In genomic region chr10:61465807-61466425, GRCh38 we compare ENCODE assay signal across 2 cellular contexts.
TF ChIP-seq lines count a peak whose summit lies in the region.

No MANE protein-coding gene starts in this region.

TF ChIP-seq in HCT116, 20 proteins besides CTCF, POLR2A, EP300 and RAD21:
- TF ChIP-seq FOSL1 (IDR thresholded peaks at IDR 0.05; ENCODE audit: low read depth) (no peak), ZNF274 (IDR thresholded peaks at IDR 0.05; ENCODE audit: low read depth, low read length) (no peak), SRF (IDR thresholded peaks at IDR 0.05; ENCODE audit: low read depth) (no peak), YY1 (IDR thresholded peaks at IDR 0.05; ENCODE audit: extremely low read depth, insufficient replicate concordance, low read depth, low read length) (no peak), REST (IDR thresholded peaks at IDR 0.05; ENCODE audit: low read depth) (no peak), ZFX (IDR thresholded peaks at IDR 0.05) (no peak), CEBPB (IDR thresholded peaks at IDR 0.05; ENCODE audit: low read depth) (no peak), CBX3 (IDR thresholded peaks at IDR 0.05; ENCODE audit: low read depth) (no peak), EZH2 (IDR thresholded peaks at IDR 0.05) (no peak), ZBTB33 (IDR thresholded peaks at IDR 0.05; ENCODE audit: extremely low read depth, insufficient replicate concordance, low read length) (no peak), EZH2phosphoT487 (IDR thresholded peaks at IDR 0.05; ENCODE audit: borderline replicate concordance) (no peak), MAX (IDR thresholded peaks at IDR 0.05) (no peak), SP1 (IDR thresholded peaks at IDR 0.05; ENCODE audit: low read depth) (no peak), ELF1 (IDR thresholded peaks at IDR 0.05; ENCODE audit: borderline replicate concordance, low read depth) (no peak), JUND (IDR thresholded peaks at IDR 0.05) (no peak), SIN3A (IDR thresholded peaks at IDR 0.05; ENCODE audit: low read depth) (no peak), TCF7L2 (IDR thresholded peaks at IDR 0.05; ENCODE audit: borderline replicate concordance, extremely low read depth, insufficient read depth, insufficient read length) (no peak)

TF ChIP-seq in GM12878, 131 proteins besides CTCF, POLR2A, EP300 and RAD21:
- TF ChIP-seq ETV6 (conservative IDR thresholded peaks at IDR 0.05 in 1 of 2, IDR thresholded peaks at IDR 0.05 in 1 of 2; ENCODE audit: borderline replicate concordance in 1 of 2, low read depth in 1 of 2), result no peak
- TF ChIP-seq EGR1 (IDR thresholded peaks at IDR 0.05; ENCODE audit: borderline replicate concordance in 1 of 2, low read depth in 2 of 2, low read length in 2 of 2), result no peak
- no peak for TF ChIP-seq CEBPB (IDR thresholded peaks at IDR 0.05; ENCODE audit: borderline replicate concordance in 1 of 2, low read depth in 2 of 2, low read length in 2 of 2)
- no peak for TF ChIP-seq KLF5 (IDR thresholded peaks at IDR 0.05; ENCODE audit: partially characterized antibody)
- no peak for TF ChIP-seq HCFC1 (IDR thresholded peaks at IDR 0.05; ENCODE audit: low read length)
- TF ChIP-seq GABPA (IDR thresholded peaks at IDR 0.05; ENCODE audit: low read depth), result no peak
- TF ChIP-seq SREBF1 (IDR thresholded peaks at IDR 0.05; ENCODE audit: low read length), result no peak
- no peak for TF ChIP-seq SMAD5 (IDR thresholded peaks at IDR 0.05; ENCODE audit: low read depth)
- no peak for TF ChIP-seq IKZF2 (IDR thresholded peaks at IDR 0.05)
- no peak for TF ChIP-seq MYB (IDR thresholded peaks at IDR 0.05; ENCODE audit: borderline replicate concordance, low read depth, low read length)
- TF ChIP-seq POLR2AphosphoS5 (IDR thresholded peaks at IDR 0.05; ENCODE audit: low read length), result no peak
- no peak for TF ChIP-seq ZBTB11 (CRISPR knock-in tag; IDR thresholded peaks at IDR 0.05)
- TF ChIP-seq ATF7 (IDR thresholded peaks at IDR 0.05; ENCODE audit: low read depth), result no peak
- no peak for TF ChIP-seq JUNB (IDR thresholded peaks at IDR 0.05)
- no peak for TF ChIP-seq PRDM15 (CRISPR knock-in tag; IDR thresholded peaks at IDR 0.05)
- TF ChIP-seq ZNF622 (IDR thresholded peaks at IDR 0.05), result no peak
- no peak for TF ChIP-seq ZNF217 (IDR thresholded peaks at IDR 0.05)
- TF ChIP-seq ZNF687 (IDR thresholded peaks at IDR 0.05), result no peak
